In genomic region chr3:132418916-132419315, GRCh38 we compare ENCODE assay signal across 8 cellular contexts. TPM values are rescaled to one million over a fixed set of nuclear protein-coding genes. Genes with fewer than 3 reads are reported as not detected.
A peak's percentile ranks its signal among the peaks of the same experiment; 100 is the strongest.
DNase-seq lines count a peak whose midpoint lies in the region; ATAC-seq and TF ChIP-seq lines count a peak whose summit lies in the region.

No MANE protein-coding gene starts in this region.

- H3K4me3 ChIP-seq in BLaER1 (peak overlapping the region; percentile 99), astrocyte of the cerebellum (ENCODE audit: low read depth, low read length) (peak overlapping the region; percentile 98), mesodermal cell (ENCODE audit: extremely low read depth, insufficient read depth, low read length, poor library complexity, severe bottlenecking) (peak overlapping the region; percentile 98)
- H3K4me3 ChIP-seq in CD8-positive, alpha-beta T cell (ENCODE audit: low read depth, low read length), result no peak overlapping the region

- in situ Hi-C loops in astrocyte of the cerebellum (cut with HindIII; ENCODE audit: low sequenced_read_pairs), result no loop called here

- no peaks in the 10 kb centered on the region for H3K27me3 Mint-ChIP-seq in CD8-positive, alpha-beta T cell (ENCODE audit: low read depth)

- 0 out of 2 replicates have a peak overlapping the region, but pooled peaks have one; percentile 93 for H3K27ac ChIP-seq in BLaER1
- no peak overlapping the region for H3K27ac ChIP-seq in mesodermal cell (ENCODE audit: low read depth, low read length, severe bottlenecking)
- H3K27ac ChIP-seq in CD8-positive, alpha-beta T cell (ENCODE audit: low read depth, low read length), result no peak overlapping the region

- H3K4me1 Mint-ChIP-seq in CD8-positive, alpha-beta T cell (ENCODE audit: low read depth), result peaks cover 48% of the 10 kb centered on the region

- H3K9ac ChIP-seq in BLaER1, result peak overlapping the region; percentile 94

- intact Hi-C loops in CD8-positive, alpha-beta T cell (cut with DNase I, micrococcal nuclease), result loop anchor here (5.0 to 10.0 kb wide), 11 partner anchors 243 to 1836 kb away; partner anchors contain the start of genes MRPL3 (in 2 of the 2), TOPBP1 (in 2 of the 2), UBA5 (in 2 of the 2) and CDV3 (in 1 of the 2)

- no peak for TF ChIP-seq CTCF in astrocyte of the cerebellum (IDR thresholded peaks at IDR 0.05; ENCODE audit: low read depth, low read length, missing control alignments)
- no peak for TF ChIP-seq CTCF in CD8-positive, alpha-beta T cell (IDR thresholded peaks at IDR 0.05)

- peaks cover 11% of the 10 kb centered on the region; the same call in 1 of the 2 replicates for H3K36me3 ChIP-seq in BLaER1
- H3K36me3 ChIP-seq in mesodermal cell (ENCODE audit: control insufficient read depth, insufficient read depth, low read length), result peaks cover 12% of the 10 kb centered on the region
- H3K36me3 ChIP-seq in CD8-positive, alpha-beta T cell (ENCODE audit: insufficient read depth, low read length), result no peaks in the 10 kb centered on the region

- no peak overlapping the region for H3K27ac Mint-ChIP-seq in CD8-positive, alpha-beta T cell

- peaks cover 15% of the 10 kb centered on the region; the same call in 1 of the 2 replicates for H4K20me1 ChIP-seq in BLaER1

- POLR2A ChIA-PET in CD8-positive, alpha-beta T cell (lab: Charles Lee), result no interaction called here

- H3K4me1 ChIP-seq in BLaER1, result peaks cover 25% of the 10 kb centered on the region
- peaks cover 21% of the 10 kb centered on the region for H3K4me1 ChIP-seq in mesodermal cell (ENCODE audit: control insufficient read depth, insufficient read depth, low read length, poor library complexity, severe bottlenecking)
- peaks cover 10% of the 10 kb centered on the region for H3K4me1 ChIP-seq in CD8-positive, alpha-beta T cell (ENCODE audit: insufficient read depth, low read length)

- H3K4me3 Mint-ChIP-seq in CD8-positive, alpha-beta T cell, result no peak overlapping the region

- no peaks in the 10 kb centered on the region for H3K27me3 ChIP-seq in BLaER1
- H3K27me3 ChIP-seq in CD8-positive, alpha-beta T cell (ENCODE audit: insufficient read depth, low read length), result no peaks in the 10 kb centered on the region

- no peak for ATAC-seq in CD8-positive, alpha-beta T cell

- no peaks in the 10 kb centered on the region for H3K9me3 Mint-ChIP-seq in CD8-positive, alpha-beta T cell

- DNase-seq in Kasumi-1 (lab: John Stamatoyannopoulos, UW) (peak; percentile 36 to 48), astrocyte of the cerebellum (ENCODE audit: low read depth) (no peak), hepatic stellate cell (ENCODE audit: low spot score) (no peak), foreskin melanocyte (no peak)
- DNase-seq in central memory CD4-positive, alpha-beta T cell, result no peak
- DNase-seq in CD8-positive, alpha-beta T cell, result no peak

- CTCF ChIA-PET in CD8-positive, alpha-beta T cell (lab: Charles Lee), result no interaction called here

- peaks cover 35% of the 10 kb centered on the region for H3K36me3 Mint-ChIP-seq in CD8-positive, alpha-beta T cell

- no peaks in the 10 kb centered on the region for H3K9me3 ChIP-seq in BLaER1
- H3K9me3 ChIP-seq in mesodermal cell (ENCODE audit: control insufficient read depth, low read length), result no peaks in the 10 kb centered on the region
- no peaks in the 10 kb centered on the region for H3K9me3 ChIP-seq in CD8-positive, alpha-beta T cell (ENCODE audit: low read length)

- no CpG with 5 or more reads among the region's 4 CpGs for WGBS in mesodermal cell (ENCODE audit: insufficient coverage in 2 of 2), 2 experiments

- peak overlapping the region; percentile 60 for H3K4me2 ChIP-seq in BLaER1

RNA-seq across cellular contexts. Expression of gene DNAJC13, which starts 1.6 kb away (rescaled TPM):
- 28.4 TPM for polyA plus RNA-seq in mesodermal cell (2013, experiment 1 of 2)
- 31.2 TPM for polyA plus RNA-seq in mesodermal cell (2013, experiment 2 of 2)
- 1 to 10 TPM; 8.1 to 8.5 TPM for total RNA-seq in CD8-positive, alpha-beta T cell

Comparison
In these comparisons a context has a peak if more than half of its experiments do, and no peak if none do; other contexts are left out.
1. DNase-seq: peak in Kasumi-1 (2 of 2); none in astrocyte of the cerebellum (single experiment), central memory CD4-positive, alpha-beta T cell (single experiment), hepatic stellate cell (single experiment), foreskin melanocyte (single experiment) and CD8-positive, alpha-beta T cell (0 of 7).